Comparison of ENCODE assay signal across 8 cellular contexts in genomic region chr6:85460154-85460950, GRCh38. TPM values are rescaled to one million over a fixed set of nuclear protein-coding genes. Genes with fewer than 3 reads are reported as not detected.
DNase-seq lines count a peak whose midpoint lies in the region; ATAC-seq and TF ChIP-seq lines count a peak whose summit lies in the region.

No MANE protein-coding gene starts in this region.

- H3K27ac ChIP-seq in SJSA1, result peak overlapping the region; percentile 44
- peak overlapping the region; percentile 21 for H3K27ac ChIP-seq in suprapubic skin

- TF ChIP-seq CTCF in fibroblast of pulmonary artery (IDR thresholded peaks at IDR 0.05; ENCODE audit: low read length, missing control alignments) (no peak), suprapubic skin (IDR thresholded peaks at IDR 0.05) (no peak)

- H3K4me1 ChIP-seq in SJSA1 (replicated peaks) (peaks cover 83% of the 10 kb centered on the region), suprapubic skin (peaks cover 37% of the 10 kb centered on the region)

- H3K4me3 ChIP-seq in SJSA1 (no peak overlapping the region), fibroblast of pulmonary artery (replicated peaks; ENCODE audit: low read depth, low read length) (no peak overlapping the region), suprapubic skin (no peak overlapping the region)

- H3K36me3 Mint-ChIP-seq in activated CD4-positive, alpha-beta T cell treated with anti-CD3 and anti-CD28 coated beads, Interleukin-2, amount 10 ng/mL, durations not matched to agents 24 days and 14 days (ENCODE audit: low read depth), result peaks cover 22% of the 10 kb centered on the region

- H3K27me3 ChIP-seq in SJSA1 (replicated peaks) (no peaks in the 10 kb centered on the region), suprapubic skin (no peaks in the 10 kb centered on the region)

- 69% methylated on average over 5 of the region's 5 CpGs for WGBS in suprapubic skin

- H3K9me3 Mint-ChIP-seq in activated CD4-positive, alpha-beta T cell treated with anti-CD3 and anti-CD28 coated beads, Interleukin-2, amount 10 ng/mL, durations not matched to agents 24 days and 14 days, result no peaks in the 10 kb centered on the region

- no peaks in the 10 kb centered on the region for H3K27me3 Mint-ChIP-seq in activated CD4-positive, alpha-beta T cell treated with anti-CD3 and anti-CD28 coated beads, Interleukin-2, amount 10 ng/mL, durations not matched to agents 24 days and 14 days

- peak overlapping the region; percentile 70 for H3K4me3 Mint-ChIP-seq in activated CD4-positive, alpha-beta T cell treated with anti-CD3 and anti-CD28 coated beads, Interleukin-2, amount 10 ng/mL, durations not matched to agents 24 days and 14 days

- H3K9me3 ChIP-seq in SJSA1 (replicated peaks) (no peaks in the 10 kb centered on the region), suprapubic skin (no peaks in the 10 kb centered on the region)

- H3K36me3 ChIP-seq in SJSA1, result no peaks in the 10 kb centered on the region
- no peaks in the 10 kb centered on the region for H3K36me3 ChIP-seq in suprapubic skin

- no peak for DNase-seq in activated CD4-positive, alpha-beta T cell treated with anti-CD3 and anti-CD28 coated beads, Interleukin-2, amount 10 ng/mL, durations not matched to agents 24 days and 14 days
- DNase-seq in activated CD4-positive, alpha-beta T cell treated with anti-CD3 and anti-CD28 coated beads, Interleukin-2, amount 50 U/mL, for 1 hour, result no peak
- DNase-seq in SJSA1 (ENCODE audit: low read depth in 1 of 2, low spot score in 2 of 2) (no peak), fibroblast of pulmonary artery (ENCODE audit: low read depth) (peak; percentile 36), suprapubic skin (ENCODE audit: low spot score in 2 of 2) (no peak), SW480 (ENCODE audit: low spot score) (no peak)
- DNase-seq in activated CD4-positive, CD25-positive, alpha-beta regulatory T cell (lab: John Stamatoyannopoulos, UW), result no peak

- no peak for ATAC-seq in HG02973 (IDR thresholded peaks at IDR 0.05; ENCODE audit: unreplicated experiment)

- peak overlapping the region; percentile 93 for H3K27ac Mint-ChIP-seq in activated CD4-positive, alpha-beta T cell treated with anti-CD3 and anti-CD28 coated beads, Interleukin-2, amount 10 ng/mL, durations not matched to agents 24 days and 14 days

- intact Hi-C loops in activated CD4-positive, alpha-beta T cell treated with anti-CD3 and anti-CD28 coated beads, Interleukin-2, amount 10 ng/mL, durations not matched to agents 24 days and 14 days (cut with micrococcal nuclease), result no loop called here

- H3K4me1 Mint-ChIP-seq in activated CD4-positive, alpha-beta T cell treated with anti-CD3 and anti-CD28 coated beads, Interleukin-2, amount 10 ng/mL, durations not matched to agents 24 days and 14 days, result peaks cover 89% of the 10 kb centered on the region

- TF ChIP-seq EP300 in suprapubic skin (IDR thresholded peaks at IDR 0.05), result no peak

- TF ChIP-seq POLR2A in suprapubic skin (IDR thresholded peaks at IDR 0.05), result no peak

RNA-seq across cellular contexts. Expression of gene NT5E, which starts 10.5 kb away (rescaled TPM):
- total RNA-seq in activated CD4-positive, alpha-beta T cell treated with anti-CD3 and anti-CD28 coated beads, Interleukin-2, amount 10 ng/mL, durations not matched to agents 24 days and 14 days, result 14.8 and 15.2 TPM in 2 replicates
- 37.3 and 51.2 TPM in 2 replicates for total RNA-seq in SJSA1 (2014; rRNA removed; shearing (Covaris generic))
- total RNA-seq in suprapubic skin, result 1 to 10 TPM; 1.1 to 8.7 (median 5.7) TPM
